17 cellular contexts compared by ENCODE assay signal in the genomic region with DNA sequence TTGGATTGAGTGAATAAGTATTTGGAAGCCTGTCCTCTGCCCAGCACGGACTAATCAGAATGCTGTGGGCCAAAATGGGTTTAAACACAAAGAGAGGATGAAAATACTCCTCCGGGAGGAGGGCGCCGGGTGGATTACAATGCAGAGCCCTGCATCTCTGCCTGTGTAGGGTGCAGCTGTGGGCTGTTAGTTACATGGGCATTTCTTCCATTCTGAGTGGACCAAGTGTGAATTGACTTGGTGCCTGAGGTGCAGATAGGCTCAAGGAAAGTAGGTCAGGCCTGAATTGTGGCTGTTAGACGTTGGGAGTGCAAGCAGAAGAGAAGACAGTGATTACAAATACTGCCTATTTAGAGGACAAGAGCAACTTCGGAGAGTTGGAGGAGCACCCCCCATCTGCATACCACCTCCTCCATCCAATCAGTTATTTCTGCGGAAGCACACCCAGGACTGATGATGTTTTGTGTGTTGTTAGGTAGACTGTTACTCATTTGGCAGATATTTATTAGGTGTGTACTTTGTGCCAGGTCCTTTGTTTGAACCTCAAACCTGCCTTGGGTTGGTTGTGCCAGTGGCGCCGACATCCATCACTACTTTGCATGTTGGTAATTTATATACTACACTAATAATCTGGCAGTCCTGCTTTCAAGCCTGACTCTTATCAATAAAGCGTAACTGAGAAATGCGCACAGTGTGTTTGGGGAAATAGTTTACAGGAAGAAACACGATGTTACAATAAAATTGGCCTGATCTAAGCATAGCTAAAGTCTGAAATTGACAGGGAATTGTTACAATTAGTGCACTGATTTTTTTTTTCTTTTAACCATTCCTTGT. TPM values are rescaled to one million over a fixed set of nuclear protein-coding genes. Genes with fewer than 3 reads are reported as not detected.
DNase-seq lines count a peak whose midpoint lies in the region; ATAC-seq and TF ChIP-seq lines count a peak whose summit lies in the region.
"Had no signal": no experiment of that assay in that cellular context is flagged by ENCODE, and none has a peak within 500 bp of the region (broad histone marks: within the 10 kb centered on the region; RNA-seq: fewer than 3 reads in every experiment).

No MANE protein-coding gene starts in this region.

- H3K4me3 ChIP-seq in cardiac muscle cell: no peak overlapping the region
- no peak overlapping the region for H3K4me3 ChIP-seq in aorta (ENCODE audit: low read length in 2 of 2)
- H3K4me3 ChIP-seq: uterus had no signal

- H3K4me1 Mint-ChIP-seq in osteocyte (ENCODE audit: unreplicated experiment): peaks cover 31% of the 10 kb centered on the region
- H3K4me1 Mint-ChIP-seq: CD4-positive, alpha-beta memory T cell had no signal

- H3K4me1 ChIP-seq in cardiac muscle cell (ENCODE audit: low read depth) (peaks cover 7% of the 10 kb centered on the region), aorta (ENCODE audit: control insufficient read depth in 1 of 2, insufficient read depth in 2 of 2, low read length in 2 of 2) (peaks cover 0 to 16% of the 10 kb centered on the region in 2 donors)
- H3K4me1 ChIP-seq: uterus had no signal

- no peaks in the 10 kb centered on the region for H3K27me3 Mint-ChIP-seq in osteocyte (ENCODE audit: unreplicated experiment)

- no peak overlapping the region for H3K4me3 Mint-ChIP-seq in osteocyte (ENCODE audit: unreplicated experiment)
- H3K4me3 Mint-ChIP-seq: CD4-positive, alpha-beta memory T cell had no signal

- WGBS in aorta, 2 donors: 66 to 69% methylated on average over 12 of the region's 12 CpGs

- no peak for TF ChIP-seq CTCF in cardiac muscle cell (IDR thresholded peaks at IDR 0.05; ENCODE audit: low read depth, low read length)
- no peak for TF ChIP-seq CTCF in osteocyte (IDR thresholded peaks at IDR 0.05)

- peak overlapping the region; percentile 6 for H3K27ac ChIP-seq in cardiac muscle cell
- no peak overlapping the region for H3K27ac ChIP-seq in aorta (ENCODE audit: low read depth in 1 of 2, low read length in 2 of 2)

- H3K36me3 Mint-ChIP-seq in osteocyte (ENCODE audit: unreplicated experiment): no peaks in the 10 kb centered on the region
- H3K36me3 Mint-ChIP-seq: CD4-positive, alpha-beta memory T cell had no signal

- H3K27ac Mint-ChIP-seq in osteocyte (ENCODE audit: unreplicated experiment): peak overlapping the region; percentile 53
- H3K27ac Mint-ChIP-seq: CD4-positive, alpha-beta memory T cell had no signal

- intact Hi-C loops in Right ventricle myocardium inferior (cut with DNase I) (no loop called here), cardiac septum (cut with DNase I) (no loop called here), aorta (cut with DNase I) (no loop called here)

- DNase-seq in Right ventricle myocardium inferior (ENCODE audit: missing footprints) (no peak), cardiac septum (ENCODE audit: low spot score) (no peak), cardiac muscle cell (ENCODE audit: low read depth in 1 of 2, low spot score in 1 of 2) (no peak), osteocyte (ENCODE audit: extremely low spot score, unreplicated experiment) (no peak), aorta (no peak), RPMI8226 (no peak), DMS153 (lab: John Stamatoyannopoulos, UW) (no peak)
- no peak for DNase-seq in activated effector memory CD4-positive, alpha-beta T cell treated with Interleukin-2 at 50 U/mL for 16 hours
- DNase-seq: 8988T; activated CD4-positive, alpha-beta T cell treated with anti-CD3 and anti-CD28 coated beads, Interleukin-2, amount 50 U/mL, for 4 hours; CD4-positive, alpha-beta memory T cell; effector CD8-positive, alpha-beta T cell; NCI-H1048; SHP77 treated with DMSO at 0.1 percent for 48 hours; stimulated activated CD4-positive, alpha-beta T cell treated with anti-CD3 and anti-CD28 coated beads, Interleukin-4, amount 100 ng/mL, for 4 hours; T1000; uterus had no signal

- H3K9me3 Mint-ChIP-seq in osteocyte (ENCODE audit: unreplicated experiment): no peaks in the 10 kb centered on the region

- H3K27me3 ChIP-seq in cardiac muscle cell (no peaks in the 10 kb centered on the region), aorta (ENCODE audit: control insufficient read depth in 1 of 2, insufficient read depth in 2 of 2, low read length in 1 of 2) (no peaks in the 10 kb centered on the region)
- H3K27me3 ChIP-seq: uterus had no signal

- H3K9me3 ChIP-seq in cardiac muscle cell (ENCODE audit: low read depth) (no peaks in the 10 kb centered on the region), aorta (ENCODE audit: control insufficient read depth, low read length) (no peaks in the 10 kb centered on the region)
- H3K9me3 ChIP-seq: uterus had no signal

- peak; percentile 58 for ATAC-seq in Right ventricle myocardium inferior
- peak; percentile 30 for ATAC-seq in aorta (ENCODE audit: low FRiP score)

- H3K36me3 ChIP-seq in cardiac muscle cell (no peaks in the 10 kb centered on the region), aorta (ENCODE audit: control insufficient read depth in 1 of 2, insufficient read depth in 2 of 2, low read length in 1 of 2) (no peaks in the 10 kb centered on the region)
- H3K36me3 ChIP-seq: uterus had no signal

RNA-seq across cellular contexts. Expression of gene PTPRG, which starts 33.0 kb away (rescaled TPM):
- total RNA-seq in Right ventricle myocardium inferior (34.1 TPM), cardiac septum (34.3 TPM), cardiac muscle cell (35.1 and 45.7 TPM in 2 replicates), osteocyte (48.1 and 51.5 TPM in 2 replicates), aorta (100 to 1,000 TPM in 1 of 2 donors, 10 to 100 TPM in 1; 85.0 to 150 TPM)
- polyA plus RNA-seq in cardiac muscle cell (15.2 and 19.0 TPM in 2 replicates), aorta (10 to 100 TPM in 1 of 2 donors, 1 to 10 TPM in 1; 5.3 to 19.8 TPM)
- total RNA-seq: CD4-positive, alpha-beta memory T cell had no signal
- polyA plus RNA-seq: CD4-positive, alpha-beta memory T cell had no signal
